In the genomic region with DNA sequence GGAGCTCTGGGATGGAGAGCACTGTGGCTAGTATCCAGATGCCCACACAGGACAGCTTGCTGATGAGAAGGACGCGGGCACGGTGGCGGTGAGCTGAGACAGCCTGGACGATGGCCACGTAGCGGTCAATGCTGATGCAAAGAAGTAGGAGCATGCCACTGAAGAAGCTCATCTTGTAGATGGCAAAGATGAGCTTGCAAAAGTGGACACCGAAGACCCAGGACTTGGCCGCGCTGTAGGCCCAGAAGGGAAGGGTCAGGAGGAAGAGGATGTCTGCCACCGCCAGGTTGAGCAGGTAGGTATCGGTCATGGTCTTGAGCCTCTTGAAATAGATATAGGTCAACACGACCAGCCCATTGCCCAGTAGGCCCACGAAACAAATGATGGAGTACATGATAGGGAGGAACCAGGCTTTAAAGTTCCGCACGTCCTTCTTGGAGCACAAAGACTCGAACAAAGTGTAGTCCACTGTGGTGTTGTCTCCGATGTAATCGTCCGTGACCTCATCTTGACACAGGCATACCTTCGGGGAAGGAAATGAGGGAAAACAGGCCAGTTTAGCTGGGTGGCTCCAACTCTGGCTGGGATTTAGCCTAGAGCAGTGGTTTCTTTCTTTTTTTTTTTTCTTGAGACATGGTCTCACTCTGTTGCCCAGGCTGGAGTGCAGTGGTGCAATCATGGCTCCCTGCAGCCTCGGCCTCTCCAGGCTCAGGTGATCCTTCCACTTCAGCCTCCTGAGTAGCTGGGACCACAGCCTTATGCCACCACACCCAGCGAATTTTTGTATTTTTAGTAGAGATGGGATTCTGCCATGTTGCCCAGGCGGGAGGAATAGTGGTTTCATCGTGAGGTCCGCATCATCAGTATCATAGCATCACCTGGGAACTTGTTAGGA, we compare ENCODE assay signal across 1 cellular context.
TF ChIP-seq lines count a peak whose summit lies in the region.

No MANE protein-coding gene starts in this region.

TF ChIP-seq in IMR-90, 13 proteins besides CTCF, POLR2A, EP300 and RAD21 (continued from another document):
- no peak for TF ChIP-seq MAZ (IDR thresholded peaks at IDR 0.05; ENCODE audit: borderline replicate concordance, low read depth, low read length)
- TF ChIP-seq MAFK (IDR thresholded peaks at IDR 0.05; ENCODE audit: low read depth, low read length) = no peak
- TF ChIP-seq CEBPB (IDR thresholded peaks at IDR 0.05; ENCODE audit: low read depth, low read length) = no peak
